19 cellular contexts compared by ENCODE assay signal in genomic region chr10:103706760-103707159, GRCh38.
"Had no signal": no experiment of that assay in that cellular context is flagged by ENCODE, and none has a peak within 500 bp of the region (broad histone marks: within the 10 kb centered on the region; RNA-seq: fewer than 3 reads in every experiment).

No MANE protein-coding gene starts in this region.

- H3K4me1 ChIP-seq: lower lobe of right lung, tibial artery had no signal

- H3K27ac Mint-ChIP-seq: activated CD8-positive, alpha-beta T cell treated with anti-CD3 and anti-CD28 coated beads for 36 hours; activated naive CD8-positive, alpha-beta T cell; immature natural killer cell; WTC11 had no signal

- H3K36me3 ChIP-seq: lower lobe of right lung, neutrophil, tibial artery had no signal

- DNase-seq: activated CD4-positive, alpha-beta T cell treated with anti-CD3 and anti-CD28 coated beads for 48 hours; activated CD8-positive, alpha-beta T cell treated with anti-CD3 and anti-CD28 coated beads for 36 hours; activated gamma-delta T cell; activated T-cell treated with anti-CD3 and anti-CD28 coated beads, Interleukin-2, amount 50 U/mL, for 48 hours; amniotic stem cell; cortex of kidney; effector memory CD4-positive, alpha-beta T cell; foreskin melanocyte; head of caudate nucleus; immature natural killer cell; left cardiac atrium; lower lobe of right lung; retina; tibial artery had no signal

- H3K27me3 ChIP-seq: neutrophil, tibial artery had no signal

- H3K4me1 Mint-ChIP-seq: immature natural killer cell, WTC11 had no signal

- H3K27ac ChIP-seq: lower lobe of right lung, neutrophil, tibial artery had no signal

- FAIRE-seq: TTC549 had no signal

- H3K4me3 Mint-ChIP-seq: activated CD8-positive, alpha-beta T cell treated with anti-CD3 and anti-CD28 coated beads for 36 hours; activated naive CD8-positive, alpha-beta T cell; immature natural killer cell; stimulated activated effector memory CD8-positive, alpha-beta T cell treated with anti-CD3 and anti-CD28 coated beads, Interleukin-12 subunit alpha, Interleukin-12 subunit beta, amount 100 ng/mL, for 72 hours; WTC11 had no signal

- H3K9me3 Mint-ChIP-seq: activated CD8-positive, alpha-beta T cell treated with anti-CD3 and anti-CD28 coated beads for 36 hours; immature natural killer cell; stimulated activated effector memory CD8-positive, alpha-beta T cell treated with anti-CD3 and anti-CD28 coated beads, Interleukin-12 subunit alpha, Interleukin-12 subunit beta, amount 100 ng/mL, for 72 hours; WTC11 had no signal

- ATAC-seq: activated CD8-positive, alpha-beta T cell treated with anti-CD3 and anti-CD28 coated beads for 36 hours; left cardiac atrium; lower lobe of right lung; stimulated activated effector memory CD8-positive, alpha-beta T cell treated with anti-CD3 and anti-CD28 coated beads, Interleukin-12 subunit alpha, Interleukin-12 subunit beta, amount 100 ng/mL, for 72 hours had no signal

- H3K27me3 Mint-ChIP-seq: activated CD8-positive, alpha-beta T cell treated with anti-CD3 and anti-CD28 coated beads for 36 hours; activated naive CD8-positive, alpha-beta T cell had no signal

- H3K4me3 ChIP-seq: lower lobe of right lung, tibial artery had no signal

- H3K9me3 ChIP-seq: lower lobe of right lung, neutrophil, tibial artery had no signal

- H3K36me3 Mint-ChIP-seq: activated naive CD8-positive, alpha-beta T cell; immature natural killer cell; stimulated activated effector memory CD8-positive, alpha-beta T cell treated with anti-CD3 and anti-CD28 coated beads, Interleukin-12 subunit alpha, Interleukin-12 subunit beta, amount 100 ng/mL, for 72 hours; WTC11 had no signal
